Comparison of ENCODE assay signal across 14 cellular contexts in the genomic region with DNA sequence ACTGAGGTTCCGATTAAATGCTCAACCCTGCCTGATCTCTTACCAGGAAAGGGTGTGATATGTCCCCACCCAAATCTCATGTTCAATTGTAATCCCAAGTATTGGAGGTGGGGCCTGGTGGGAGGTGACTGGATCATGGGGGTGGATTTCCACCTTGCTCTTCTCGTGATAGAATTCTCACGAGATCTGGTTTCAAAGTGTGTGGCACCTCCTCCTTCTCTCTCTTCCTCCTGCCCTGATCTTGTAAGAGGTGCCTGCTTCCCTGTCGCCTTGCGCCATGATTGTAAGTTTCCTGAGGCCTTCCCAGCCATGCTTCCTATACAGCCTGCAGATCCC. TPM values are rescaled to one million over a fixed set of nuclear protein-coding genes. Genes with fewer than 3 reads are reported as not detected.
DNase-seq lines count a peak whose midpoint lies in the region; ATAC-seq, FAIRE-seq and TF ChIP-seq lines count a peak whose summit lies in the region.
"Had no signal": no experiment of that assay in that cellular context is flagged by ENCODE, and none has a peak within 500 bp of the region (broad histone marks: within the 10 kb centered on the region; RNA-seq: fewer than 3 reads in every experiment).

No MANE protein-coding gene starts in this region.

- peaks cover 12% of the 10 kb centered on the region; the same call in 1 of the 2 replicates for H3F3A ChIP-seq in Loucy (ENCODE audit: low read depth)

- H3K36me3 Mint-ChIP-seq in activated T-cell treated with anti-CD3 and anti-CD28 coated beads, Interleukin-2, amount 50 U/mL, for 4 hours (ENCODE audit: insufficient read depth) = no peaks in the 10 kb centered on the region

- TF ChIP-seq EP300 in GM12878 (IDR thresholded peaks at IDR 0.05; ENCODE audit: borderline replicate concordance in 1 of 2, control insufficient read depth in 1 of 2, low read depth in 2 of 2, low read length in 2 of 2) = no peak

- H3K36me3 ChIP-seq in Loucy (ENCODE audit: insufficient read depth, low read length) = no peaks in the 10 kb centered on the region
- H3K36me3 ChIP-seq in GM12878 (ENCODE audit: control insufficient read depth in 2 of 2, insufficient read depth in 2 of 2, low read length in 1 of 2) = no peaks in the 10 kb centered on the region

- peak overlapping the region; percentile 86 to 92 for H3K27ac Mint-ChIP-seq in stimulated activated naive CD8-positive, alpha-beta T cell treated with anti-CD3 and anti-CD28 coated beads, Interleukin-15, amount 100 ng/mL, for 72 hours
- H3K27ac Mint-ChIP-seq: activated T-helper 2 cell treated with anti-CD3 and anti-CD28 coated beads, Interferon-gamma antibody, Interleukin-2, Interleukin-4, amounts not matched to agents 10 μg/mL and 5 μg/mL and 100 μg/mL, durations not matched to agents 14 hours and 24 hours and 36 hours had no signal

- H3K79me2 ChIP-seq in Loucy (ENCODE audit: insufficient read depth, low read length) (no peaks in the 10 kb centered on the region), GM12878 (ENCODE audit: control insufficient read depth, insufficient read depth, low read length) (no peaks in the 10 kb centered on the region)

- no peaks in the 10 kb centered on the region for H3K27me3 Mint-ChIP-seq in activated T-cell treated with anti-CD3 and anti-CD28 coated beads, Interleukin-2, amount 50 U/mL, for 4 hours (ENCODE audit: low read depth)
- no peaks in the 10 kb centered on the region for H3K27me3 Mint-ChIP-seq in stimulated activated naive CD8-positive, alpha-beta T cell treated with anti-CD3 and anti-CD28 coated beads, Interleukin-15, amount 100 ng/mL, for 72 hours

- CTCF ChIA-PET in GM12878 (lab: Yijun Ruan, JAX) = interaction anchor here (0.8 to 4.2 kb wide), 7 partner anchors 19 to 315 kb away, joined by 3 to 52 read pairs (median 4); no protein-coding TSS in a partner anchor

- RAD21 ChIA-PET in GM12878 (lab: Charles Lee; ENCODE audit: unreplicated experiment) = interaction anchor here (1.0 to 2.4 kb wide), 9 partner anchors 11 to 314 kb away, joined by 3 to 25 read pairs (median 5); no protein-coding TSS in a partner anchor

- peaks cover 85% of the 10 kb centered on the region for H3K4me1 ChIP-seq in Loucy (ENCODE audit: insufficient read depth, low read length, poor library complexity, severe bottlenecking)
- peaks cover 56% of the 10 kb centered on the region for H3K4me1 ChIP-seq in GM12878 (ENCODE audit: control insufficient read depth, insufficient read depth, low read length)

- in situ Hi-C loops in GM12878 (cut with MboI) = no loop called here

- H2AFZ ChIP-seq in Loucy (ENCODE audit: low read length) (no peak overlapping the region), GM12878 (ENCODE audit: control insufficient read depth, low read depth, low read length) (peak overlapping the region; percentile 46)

- no peak for FAIRE-seq in GM12878 (lab: Jason Lieb, UNC)
- FAIRE-seq: HTR-8/SVneo, urothelium cell line had no signal

- DNase-seq in activated T-cell treated with anti-CD3 and anti-CD28 coated beads, Interleukin-2, amount 50 U/mL, for 4 hours = no peak
- DNase-seq in activated T-cell treated with anti-CD3 and anti-CD28 coated beads, Interleukin-2, amount 50 U/mL, for 48 hours = no peak
- no peak for DNase-seq in GM12878 (ENCODE audit: low read depth, low spot score)
- DNase-seq in stimulated activated naive CD8-positive, alpha-beta T cell treated with anti-CD3 and anti-CD28 coated beads, Interleukin-15, amount 100 ng/mL, for 72 hours = no peak
- no peak for DNase-seq in GOT3 (lab: John Stamatoyannopoulos, UW)
- no peak for DNase-seq in NCI-H128 (lab: John Stamatoyannopoulos, UW; ENCODE audit: unreplicated experiment)
- DNase-seq in NCI-H1694 treated with DMSO at 0.1 percent for 48 hours (lab: John Stamatoyannopoulos, UW) = no peak
- DNase-seq: AML-193 had no signal

- POLR2A ChIA-PET in GM12878 (lab: Charles Lee) = interaction anchor here (0.7 to 8.6 kb wide), 4 partner anchors 36 to 75 kb away, joined by 3 to 54 read pairs (median 6); no protein-coding TSS in a partner anchor

- H3K9me2 ChIP-seq in Loucy (replicated peaks; ENCODE audit: low read depth, low read length) = no peaks in the 10 kb centered on the region

- intact Hi-C loops in GM12878 (cut with micrococcal nuclease; ENCODE audit: unreplicated experiment) = loop anchor here (2.0 to 10.0 kb wide), 2 partner anchors 44 to 226 kb away; no protein-coding TSS in a partner anchor

- 64% methylated on average over 5 of the region's 5 CpGs for WGBS in GM12878 (ENCODE audit: insufficient coverage, insufficient replicate concordance, low lambda C conversion rate, missing lambda C conversion rate)

- no peak for TF ChIP-seq POLR2A in GM12878 (IDR thresholded peaks at IDR 0.05; ENCODE audit: low read depth, low read length)

- peak overlapping the region; percentile 5 for H3K4me3 Mint-ChIP-seq in activated T-cell treated with anti-CD3 and anti-CD28 coated beads, Interleukin-2, amount 50 U/mL, for 4 hours
- H3K4me3 Mint-ChIP-seq in stimulated activated naive CD8-positive, alpha-beta T cell treated with anti-CD3 and anti-CD28 coated beads, Interleukin-15, amount 100 ng/mL, for 72 hours = peak overlapping the region; percentile 54 to 77

- TF ChIP-seq CTCF in Loucy (conservative IDR thresholded peaks at IDR 0.05; ENCODE audit: low read length) = no peak
- TF ChIP-seq CTCF in GM12878 (IDR thresholded peaks at IDR 0.05 in 2 of 3, conservative IDR thresholded peaks at IDR 0.05 in 1 of 3; ENCODE audit: control insufficient read depth in 2 of 3, extremely low read depth in 1 of 3, insufficient read depth in 1 of 3, low read depth in 3 of 3, low read length in 3 of 3) = no peak

- TF ChIP-seq RAD21 in GM12878 (IDR thresholded peaks at IDR 0.05; ENCODE audit: insufficient read depth, low read depth, low read length) = no peak

- no TSS peak for BruUV-seq in GM12878 (replicated peaks; lab: Mats Ljungman, UMichigan)

- H3K9me3 ChIP-seq in Loucy (ENCODE audit: insufficient read depth, low read depth, low read length) (no peaks in the 10 kb centered on the region; the same call in 1 of the 2 replicates), GM12878 (replicated peaks; ENCODE audit: control insufficient read depth, insufficient read depth, low read length) (no peaks in the 10 kb centered on the region; the same call in 2 of the 3 replicates)

- peak overlapping the region; percentile 48 for H3K27ac ChIP-seq in GM12878 (ENCODE audit: control insufficient read depth, insufficient read depth)

- H3K4me3 ChIP-seq in Loucy (ENCODE audit: low read length, poor library complexity, severe bottlenecking) (peak overlapping the region; percentile 43), GM12878 (no peak overlapping the region)

- H3K9ac ChIP-seq in Loucy (ENCODE audit: low read depth, low read length, poor library complexity, severe bottlenecking) = peak overlapping the region; percentile 83
- H3K9ac ChIP-seq in GM12878 (ENCODE audit: control insufficient read depth, insufficient read depth, low read length) = peak overlapping the region; percentile 12; the same call in 1 of the 2 replicates

- H3K27me3 ChIP-seq in Loucy (ENCODE audit: insufficient read depth, low read length, poor library complexity, severe bottlenecking) = no peaks in the 10 kb centered on the region
- H3K27me3 ChIP-seq in GM12878 (replicated peaks in 1 of 2; ENCODE audit: control insufficient read depth in 2 of 2, insufficient read depth in 2 of 2, low read length in 1 of 2) = no peaks in the 10 kb centered on the region

- H3K4me1 Mint-ChIP-seq in activated T-cell treated with anti-CD3 and anti-CD28 coated beads, Interleukin-2, amount 50 U/mL, for 4 hours (ENCODE audit: low read depth) = peaks cover 70% of the 10 kb centered on the region
- peaks cover 75% of the 10 kb centered on the region for H3K4me1 Mint-ChIP-seq in stimulated activated naive CD8-positive, alpha-beta T cell treated with anti-CD3 and anti-CD28 coated beads, Interleukin-15, amount 100 ng/mL, for 72 hours

- ATAC-seq in activated T-cell treated with anti-CD3 and anti-CD28 coated beads, Interleukin-2, amount 50 U/mL, for 4 hours = no peak
- ATAC-seq in GM12878 = peak; percentile 16
- ATAC-seq in stimulated activated naive CD8-positive, alpha-beta T cell treated with anti-CD3 and anti-CD28 coated beads, Interleukin-15, amount 100 ng/mL, for 72 hours = no peak

- H3K4me2 ChIP-seq in Loucy (ENCODE audit: low read depth, low read length, poor library complexity, severe bottlenecking) (peak overlapping the region; percentile 86), GM12878 (ENCODE audit: control insufficient read depth, insufficient read depth) (peak overlapping the region; percentile 91)

- no peaks in the 10 kb centered on the region for H3K9me3 Mint-ChIP-seq in activated T-cell treated with anti-CD3 and anti-CD28 coated beads, Interleukin-2, amount 50 U/mL, for 4 hours
- no peaks in the 10 kb centered on the region for H3K9me3 Mint-ChIP-seq in stimulated activated naive CD8-positive, alpha-beta T cell treated with anti-CD3 and anti-CD28 coated beads, Interleukin-15, amount 100 ng/mL, for 72 hours
- H3K9me3 Mint-ChIP-seq: activated T-helper 2 cell treated with anti-CD3 and anti-CD28 coated beads, Interferon-gamma antibody, Interleukin-2, Interleukin-4, amounts not matched to agents 10 μg/mL and 5 μg/mL and 100 μg/mL, durations not matched to agents 14 hours and 24 hours and 36 hours had no signal

- SMC1A ChIA-PET in GM12878 (lab: Charles Lee; ENCODE audit: uncharacterized antibody, unreplicated experiment) = interaction anchor here (1.0 to 12.0 kb wide), 11 partner anchors 8 to 151 kb away, joined by 3 to 268 read pairs (median 8); no protein-coding TSS in a partner anchor

- H4K20me1 ChIP-seq in Loucy (ENCODE audit: insufficient read depth, low read length, poor library complexity, severe bottlenecking) (no peaks in the 10 kb centered on the region), GM12878 (ENCODE audit: control insufficient read depth, insufficient read depth) (no peaks in the 10 kb centered on the region)

RNA-seq across cellular contexts. Expression of a gene that starts 34.9 kb away (rescaled TPM):
- total RNA-seq in activated T-cell treated with anti-CD3 and anti-CD28 coated beads, Interleukin-2, amount 50 U/mL, for 4 hours = not detected
- total RNA-seq in GM12878 (2013; cell fraction: nucleolus; rRNA removed) = 0.56 and 0.78 TPM in 2 replicates
- total RNA-seq in GM12878 (2014; rRNA removed) (0.11 and 0.33 TPM in 2 replicates), GM12878 (2014; rRNA removed; fragmentation: Illumina TruSeq; extraction: Trizol) (0.27 and 0.37 TPM in 2 replicates), GM12878 (2021) (0.27 and 0.28 TPM in 2 replicates)
- polyA plus RNA-seq in GM12878 (2011; ENCODE audit: low read depth) = 0.94 TPM
- polyA plus RNA-seq in GM12878 (2011; rRNA removed) (0.38 and 0.59 TPM in 2 replicates), GM12878 (2014; fragmentation: Illumina TruSeq; extraction: Trizol) (0.37 and 0.67 TPM in 2 replicates), GM12878 (2014; fragmentation: Nextera tagmentation; extraction: Ambion mirVana) (under 1 TPM; 0.37 to 0.38 TPM), GM12878 (2014; rRNA removed) (0.19 and 0.81 TPM in 2 replicates), GM12878 (2016; fragmentation: Nextera tagmentation; extraction: Ambion mirVana) (1 to 10 TPM; 1.2 to 1.4 TPM)
- polyA plus RNA-seq in GM12878 (2011; cell fraction: cytosol; rRNA removed) = 0.10 and 0.21 TPM in 2 replicates
- 0.16 and 0.22 TPM in 2 replicates for polyA plus RNA-seq in GM12878 (2011; cell fraction: nucleus; rRNA removed)
- 0.79 and 1.1 TPM in 2 replicates for polyA plus RNA-seq in GM12878 (2012)
- polyA minus RNA-seq in GM12878 (2011; rRNA and poly(A)+ RNA removed) = 0.88 TPM in 1 of 2 replicates, not detected in the other
- polyA minus RNA-seq in GM12878 (2011; cell fraction: cytosol; rRNA and poly(A)+ RNA removed) = not detected in 2 replicates
- not detected in 2 replicates for polyA minus RNA-seq in GM12878 (2011; cell fraction: nucleus; rRNA and poly(A)+ RNA removed)
- total RNA-seq: activated T-helper 2 cell treated with anti-CD3 and anti-CD28 coated beads, Interferon-gamma antibody, Interleukin-2, Interleukin-4, amounts not matched to agents 10 μg/mL and 5 μg/mL and 100 μg/mL, durations not matched to agents 14 hours and 24 hours and 36 hours; fibroblast of lung; skeletal muscle tissue had no signal
- polyA plus RNA-seq: fibroblast of lung had no signal

RNA-seq across cellular contexts. Expression of a gene that starts 52.5 kb away (rescaled TPM):
- total RNA-seq in activated T-cell treated with anti-CD3 and anti-CD28 coated beads, Interleukin-2, amount 50 U/mL, for 4 hours = 10 to 100 TPM; 16.3 to 22.1 (median 20.2) TPM
- 129 and 143 TPM in 2 replicates for total RNA-seq in GM12878 (2013; cell fraction: nucleolus; rRNA removed)
- total RNA-seq in GM12878 (2014; rRNA removed) = 33.0 and 35.5 TPM in 2 replicates
- 19.2 and 19.7 TPM in 2 replicates for total RNA-seq in GM12878 (2014; rRNA removed; fragmentation: Illumina TruSeq; extraction: Trizol)
- total RNA-seq in GM12878 (2021) = 30.7 and 34.8 TPM in 2 replicates
- polyA plus RNA-seq in GM12878 (2011; ENCODE audit: low read depth) = 6.2 TPM
- polyA plus RNA-seq in GM12878 (2011; rRNA removed) = 17.7 and 23.3 TPM in 2 replicates
- 20.2 and 24.6 TPM in 2 replicates for polyA plus RNA-seq in GM12878 (2011; cell fraction: cytosol; rRNA removed)
- polyA plus RNA-seq in GM12878 (2011; cell fraction: nucleus; rRNA removed) = 75.0 and 82.4 TPM in 2 replicates
- 17.7 and 18.5 TPM in 2 replicates for polyA plus RNA-seq in GM12878 (2012)
- 12.0 and 18.4 TPM in 2 replicates for polyA plus RNA-seq in GM12878 (2014; fragmentation: Illumina TruSeq; extraction: Trizol)
- polyA plus RNA-seq in GM12878 (2014; fragmentation: Nextera tagmentation; extraction: Ambion mirVana) = 1 to 10 TPM; 1.1 to 2.4 TPM
- 25.4 and 26.5 TPM in 2 replicates for polyA plus RNA-seq in GM12878 (2014; rRNA removed)
- polyA plus RNA-seq in GM12878 (2016; fragmentation: Nextera tagmentation; extraction: Ambion mirVana) = 10 to 100 TPM; 28.0 to 32.0 TPM
- polyA minus RNA-seq in GM12878 (2011; rRNA and poly(A)+ RNA removed) = 22.6 and 32.2 TPM in 2 replicates
- 8.6 and 12.4 TPM in 2 replicates for polyA minus RNA-seq in GM12878 (2011; cell fraction: cytosol; rRNA and poly(A)+ RNA removed)
- 43.9 and 56.5 TPM in 2 replicates for polyA minus RNA-seq in GM12878 (2011; cell fraction: nucleus; rRNA and poly(A)+ RNA removed)

RNA-seq across cellular contexts. Expression of a gene that starts 57.5 kb away (rescaled TPM):
- total RNA-seq in activated T-cell treated with anti-CD3 and anti-CD28 coated beads, Interleukin-2, amount 50 U/mL, for 4 hours = 10 to 100 TPM in 2 of 3 donors, 1 to 10 TPM in 1; 8.8 to 13.7 (median 11.3) TPM
- total RNA-seq in GM12878 (2013; cell fraction: nucleolus; rRNA removed) = 1.8 and 1.9 TPM in 2 replicates
- total RNA-seq in GM12878 (2014; rRNA removed) = 0.05 and 0.17 TPM in 2 replicates
- total RNA-seq in GM12878 (2014; rRNA removed; fragmentation: Illumina TruSeq; extraction: Trizol) = 0.05 and 0.13 TPM in 2 replicates
- total RNA-seq in GM12878 (2021) = 0.27 and 0.28 TPM in 2 replicates
- polyA plus RNA-seq in GM12878 (2011; ENCODE audit: low read depth) = 0.16 TPM
- polyA plus RNA-seq in GM12878 (2011; rRNA removed) = 0.16 and 0.33 TPM in 2 replicates
- 0.36 and 0.57 TPM in 2 replicates for polyA plus RNA-seq in GM12878 (2011; cell fraction: cytosol; rRNA removed)
- polyA plus RNA-seq in GM12878 (2011; cell fraction: nucleus; rRNA removed) = 1.8 and 2.2 TPM in 2 replicates
- polyA plus RNA-seq in GM12878 (2012) = 0.26 and 0.59 TPM in 2 replicates
- polyA plus RNA-seq in GM12878 (2014; fragmentation: Illumina TruSeq; extraction: Trizol) = 0.17 and 0.21 TPM in 2 replicates
- under 1 TPM in 1 of 2 experiments, not detected in 1; 0.04 TPM for polyA plus RNA-seq in GM12878 (2014; fragmentation: Nextera tagmentation; extraction: Ambion mirVana)
- polyA plus RNA-seq in GM12878 (2014; rRNA removed) = 0.20 and 0.23 TPM in 2 replicates
- under 1 TPM; 0.26 to 0.39 TPM for polyA plus RNA-seq in GM12878 (2016; fragmentation: Nextera tagmentation; extraction: Ambion mirVana)
- polyA minus RNA-seq in GM12878 (2011; rRNA and poly(A)+ RNA removed) = 0.72 TPM in 1 of 2 replicates, not detected in the other
- polyA minus RNA-seq in GM12878 (2011; cell fraction: cytosol; rRNA and poly(A)+ RNA removed) = 0.73 TPM in 1 of 2 replicates, not detected in the other
- polyA minus RNA-seq in GM12878 (2011; cell fraction: nucleus; rRNA and poly(A)+ RNA removed) = 0.73 and 0.86 TPM in 2 replicates
- total RNA-seq: fibroblast of lung had no signal
- polyA plus RNA-seq: fibroblast of lung had no signal
